13 cellular contexts compared by ENCODE assay signal in genomic region chr2:23350792-23351355, GRCh38. TPM values are rescaled to one million over a fixed set of nuclear protein-coding genes. Genes with fewer than 3 reads are reported as not detected.
A peak's percentile ranks its signal among the peaks of the same experiment; 100 is the strongest.
DNase-seq lines count a peak whose midpoint lies in the region; ATAC-seq and TF ChIP-seq lines count a peak whose summit lies in the region.
"Had no signal": no experiment of that assay in that cellular context is flagged by ENCODE, and none has a peak within 500 bp of the region (broad histone marks: within the 10 kb centered on the region; RNA-seq: fewer than 3 reads in every experiment).

No MANE protein-coding gene starts in this region.

- H3K4me2 ChIP-seq in BLaER1 (peak overlapping the region; percentile 76), hepatocyte (peak overlapping the region; percentile 56), parathyroid adenoma (ENCODE audit: low read length) (no peak overlapping the region)

- 90% methylated on average over 8 of the region's 8 CpGs for WGBS in hepatocyte (ENCODE audit: low lambda C conversion rate, missing lambda C conversion rate)

- peak overlapping the region; percentile 20; the same call in 1 of the 2 replicates for H3K9ac ChIP-seq in BLaER1
- no peak overlapping the region for H3K9ac ChIP-seq in parathyroid adenoma

- H3K9me3 ChIP-seq in BLaER1 (no peaks in the 10 kb centered on the region), hepatocyte (ENCODE audit: low read depth) (no peaks in the 10 kb centered on the region), parathyroid adenoma (ENCODE audit: control insufficient read depth, low read length) (no peaks in the 10 kb centered on the region)
- H3K9me3 ChIP-seq: ovary had no signal

- H3K79me2 ChIP-seq in hepatocyte (no peaks in the 10 kb centered on the region), parathyroid adenoma (no peaks in the 10 kb centered on the region)

- H2AFZ ChIP-seq in hepatocyte (peak overlapping the region; percentile 29), parathyroid adenoma (peak overlapping the region; percentile 43)

- H4K20me1 ChIP-seq in BLaER1 (no peaks in the 10 kb centered on the region), hepatocyte (ENCODE audit: insufficient read depth, poor library complexity, severe bottlenecking) (no peaks in the 10 kb centered on the region)

- TF ChIP-seq CTCF in hepatocyte (IDR thresholded peaks at IDR 0.05; ENCODE audit: poor library complexity) (no peak), parathyroid adenoma (IDR thresholded peaks at IDR 0.05) (no peak)

- H3K9me2 ChIP-seq in hepatocyte (replicated peaks; ENCODE audit: insufficient read depth) = no peaks in the 10 kb centered on the region

- H3K27ac ChIP-seq in BLaER1 (0 out of 2 replicates have a peak overlapping the region, but pooled peaks have one; percentile 35), hepatocyte (no peak overlapping the region), parathyroid adenoma (no peak overlapping the region)
- H3K27ac ChIP-seq: HL-60 had no signal

- peaks cover 26% of the 10 kb centered on the region for H3K4me1 ChIP-seq in BLaER1
- peaks cover 9% of the 10 kb centered on the region for H3K4me1 ChIP-seq in hepatocyte (ENCODE audit: insufficient read depth)
- no peaks in the 10 kb centered on the region for H3K4me1 ChIP-seq in parathyroid adenoma

- H3K4me3 ChIP-seq in BLaER1 = no peak overlapping the region
- peak overlapping the region; percentile 5; the same call in 1 of the 2 replicates for H3K4me3 ChIP-seq in Jurkat, Clone E6-1 (ENCODE audit: low read length)
- H3K4me3 ChIP-seq in hepatocyte = no peak overlapping the region
- H3K4me3 ChIP-seq in parathyroid adenoma (ENCODE audit: low read depth, low read length) = no peak overlapping the region
- H3K4me3 ChIP-seq: ovary had no signal

- ATAC-seq in HG03520 (IDR thresholded peaks at IDR 0.05; ENCODE audit: unreplicated experiment) = no peak

- H3K36me3 ChIP-seq in BLaER1 (no peaks in the 10 kb centered on the region), hepatocyte (replicated peaks; ENCODE audit: insufficient read depth, low read depth) (no peaks in the 10 kb centered on the region), parathyroid adenoma (ENCODE audit: control insufficient read depth, insufficient read depth, low read length) (no peaks in the 10 kb centered on the region)
- H3K36me3 ChIP-seq: ovary had no signal

- no peaks in the 10 kb centered on the region for H3K27me3 ChIP-seq in BLaER1
- H3K27me3 ChIP-seq in hepatocyte = no peaks in the 10 kb centered on the region
- no peaks in the 10 kb centered on the region for H3K27me3 ChIP-seq in parathyroid adenoma (ENCODE audit: control insufficient read depth, insufficient read depth, low read length)
- H3K27me3 ChIP-seq: ovary had no signal

- no peak for DNase-seq in Jurkat, Clone E6-1 (ENCODE audit: low read depth, low spot score)
- no peak for DNase-seq in hepatocyte (ENCODE audit: low spot score)
- DNase-seq in NK-92 treated with Interleukin-12 subunit alpha and Interleukin-12 subunit beta, amount 100 ng/mL, for 24 hours (lab: John Stamatoyannopoulos, UW) = no peak
- no peak for DNase-seq in activated CD4-positive, alpha-beta T cell treated with anti-CD3 and anti-CD28 coated beads for 1 hour
- no peak for DNase-seq in NCI-H2196 (lab: John Stamatoyannopoulos, UW; ENCODE audit: unreplicated experiment)
- DNase-seq: amniotic stem cell, MM.1S, NCI-H1417 treated with DMSO at 0.1 percent for 48 hours had no signal

RNA-seq across cellular contexts. Expression of gene KLHL29, which starts 34.1 kb away (rescaled TPM):
- polyA plus RNA-seq in Jurkat, Clone E6-1 (2012; ENCODE audit: insufficient read depth, insufficient read length) = 3.5 TPM
- 3.6 and 3.8 TPM in 2 replicates for total RNA-seq in hepatocyte
- 9.7 and 9.9 TPM in 2 replicates for polyA plus RNA-seq in hepatocyte
